ENCODE assay signal across 13 cellular contexts in genomic region chr2:62596061-62596658, GRCh38.
DNase-seq lines count a peak whose midpoint lies in the region; ATAC-seq, FAIRE-seq and TF ChIP-seq lines count a peak whose summit lies in the region.
"Had no signal": no experiment of that assay in that cellular context is flagged by ENCODE, and none has a peak within 500 bp of the region (broad histone marks: within the 10 kb centered on the region; RNA-seq: fewer than 3 reads in every experiment).

No MANE protein-coding gene starts in this region.

- H3K27me3 ChIP-seq in osteoblast (ENCODE audit: insufficient read depth, low read length), result no peaks in the 10 kb centered on the region

- no peaks in the 10 kb centered on the region for H3K4me1 Mint-ChIP-seq in natural killer cell

- peak overlapping the region; percentile 77 for H3K27ac ChIP-seq in osteoblast (ENCODE audit: low read depth, low read length)

- H3K9me3 Mint-ChIP-seq in natural killer cell, result no peaks in the 10 kb centered on the region

- H3K79me2 ChIP-seq in osteoblast (ENCODE audit: insufficient read depth, low read length), result no peaks in the 10 kb centered on the region

- no peak overlapping the region for H2AFZ ChIP-seq in osteoblast (ENCODE audit: low read length)

- H3K9me3 ChIP-seq in osteoblast (ENCODE audit: low read depth, low read length), result no peaks in the 10 kb centered on the region

- H3K4me3 ChIP-seq in osteoblast (ENCODE audit: insufficient read depth, low read length), result peak overlapping the region; percentile 6

- TF ChIP-seq CTCF in osteoblast (IDR thresholded peaks at IDR 0.05; ENCODE audit: extremely low read depth, low read depth, low read length) (no peak), natural killer cell (IDR thresholded peaks at IDR 0.05) (no peak)

- peaks cover 29% of the 10 kb centered on the region for H3K4me1 ChIP-seq in osteoblast (ENCODE audit: insufficient read depth, low read length)

- H3K27me3 Mint-ChIP-seq in natural killer cell (ENCODE audit: low read depth in 2 of 2), result peaks cover 5 to 9% of the 10 kb centered on the region in 2 donors

- DNase-seq in EL, result peak; percentile 74
- DNase-seq in RCC 7860 (ENCODE audit: low spot score), result peak; percentile 60
- peak; percentile 89 for DNase-seq in osteoblast (ENCODE audit: insufficient read length, low spot score, missing footprints)
- no peak for DNase-seq in natural killer cell
- DNase-seq in SKM-1 treated with dmso at 0.1 percent for 144 hours (lab: John Stamatoyannopoulos, UW; ENCODE audit: unreplicated experiment), result no peak
- DNase-seq in DMS53 treated with DMSO at 0.1 percent for 48 hours (lab: John Stamatoyannopoulos, UW; ENCODE audit: unreplicated experiment), result no peak
- DNase-seq: activated CD8-positive, alpha-beta T cell treated with anti-CD3 and anti-CD28 coated beads, Interleukin-2, amount 10 ng/mL, durations not matched to agents 7 days and 5 days; activated naive CD4-positive, alpha-beta T cell treated with anti-CD3 and anti-CD28 coated beads, Interleukin-2, amount 50 U/mL, for 16 hours; NCI-H748 treated with DMSO at 0.1 percent for 48 hours; stimulated activated CD4-positive, alpha-beta T cell treated with anti-CD3 and anti-CD28 coated beads, Interleukin-12 subunit alpha, Interleukin-12 subunit beta, amount 100 ng/mL, for 4 hours had no signal

- H3K27ac Mint-ChIP-seq in natural killer cell, result no peak overlapping the region
- H3K27ac Mint-ChIP-seq: activated CD8-positive, alpha-beta T cell treated with anti-CD3 and anti-CD28 coated beads, Interleukin-2, amount 10 ng/mL, durations not matched to agents 7 days and 5 days had no signal

- peak overlapping the region; percentile 8 for H3K4me2 ChIP-seq in osteoblast (ENCODE audit: insufficient read depth, low read length)

- no peaks in the 10 kb centered on the region for H3K36me3 ChIP-seq in osteoblast (ENCODE audit: insufficient read depth, low read length)

- no peaks in the 10 kb centered on the region for H4K20me1 ChIP-seq in osteoblast (ENCODE audit: insufficient read depth, low read length)

- FAIRE-seq in RCC 7860 (lab: Jason Lieb, UNC), result peak; percentile 90
- FAIRE-seq: D721Med had no signal

- no peaks in the 10 kb centered on the region for H3K36me3 Mint-ChIP-seq in natural killer cell

- H3K4me3 Mint-ChIP-seq in natural killer cell, result no peak overlapping the region
- H3K4me3 Mint-ChIP-seq: activated CD8-positive, alpha-beta T cell treated with anti-CD3 and anti-CD28 coated beads, Interleukin-2, amount 10 ng/mL, durations not matched to agents 7 days and 5 days had no signal

- intact Hi-C loops in natural killer cell (cut with micrococcal nuclease), result no loop called here

- ATAC-seq in esophagus mucosa (peak; percentile 44), HG03520 (IDR thresholded peaks at IDR 0.05; ENCODE audit: unreplicated experiment) (no peak), natural killer cell (no peak)
- ATAC-seq: activated CD8-positive, alpha-beta T cell treated with anti-CD3 and anti-CD28 coated beads, Interleukin-2, amount 10 ng/mL, durations not matched to agents 7 days and 5 days had no signal

Comparison
In these comparisons a context has a peak if more than half of its experiments do, and no peak if none do; other contexts are left out.
1. DNase-seq: peak in EL (single experiment), RCC 7860 (single experiment) and osteoblast (single experiment); none in natural killer cell (single experiment), SKM-1 treated with dmso at 0.1 percent for 144 hours (single experiment) and DMS53 treated with DMSO at 0.1 percent for 48 hours (single experiment).